1 cellular context compared by ENCODE assay signal in genomic region chr3:13353936-13354542, GRCh38.
TF ChIP-seq lines count a peak whose summit lies in the region.

No MANE protein-coding gene starts in this region.

TF ChIP-seq in HCT116, 20 proteins besides CTCF, POLR2A, EP300 and RAD21 (continued from another document):
- no peak for TF ChIP-seq TCF7L2 (IDR thresholded peaks at IDR 0.05; ENCODE audit: borderline replicate concordance, extremely low read depth, insufficient read depth, insufficient read length)
- no peak for TF ChIP-seq SP1 (IDR thresholded peaks at IDR 0.05; ENCODE audit: low read depth)
- TF ChIP-seq FOSL1 (IDR thresholded peaks at IDR 0.05; ENCODE audit: low read depth) = no peak
- TF ChIP-seq SRF (IDR thresholded peaks at IDR 0.05; ENCODE audit: low read depth) = no peak
- TF ChIP-seq EZH2 (IDR thresholded peaks at IDR 0.05) = no peak
- TF ChIP-seq ZFX (IDR thresholded peaks at IDR 0.05) = no peak
- TF ChIP-seq SIN3A (IDR thresholded peaks at IDR 0.05; ENCODE audit: low read depth) = no peak
- no peak for TF ChIP-seq YY1 (IDR thresholded peaks at IDR 0.05; ENCODE audit: extremely low read depth, insufficient replicate concordance, low read depth, low read length)
- no peak for TF ChIP-seq ZNF274 (IDR thresholded peaks at IDR 0.05; ENCODE audit: low read depth, low read length)
- TF ChIP-seq ZBTB33 (IDR thresholded peaks at IDR 0.05; ENCODE audit: extremely low read depth, insufficient replicate concordance, low read length) = no peak
